Comparison of ENCODE assay signal across 8 cellular contexts in the genomic region with DNA sequence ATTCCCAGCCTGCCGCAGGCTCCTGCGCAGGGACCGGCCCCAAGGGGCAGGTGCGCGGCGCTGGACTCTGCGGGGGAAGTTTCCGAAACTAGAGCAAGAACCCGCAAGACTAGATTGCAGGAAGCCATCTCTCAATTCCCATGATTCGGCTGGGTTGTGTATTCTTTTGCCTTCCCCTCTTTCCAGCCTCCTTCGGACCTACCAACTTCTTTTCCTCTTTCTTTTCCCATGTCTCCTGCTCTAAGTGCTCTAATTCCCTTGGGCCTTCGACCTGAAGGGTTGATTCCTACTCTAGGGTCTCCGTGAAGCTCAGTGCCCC. TPM values are rescaled to one million over a fixed set of nuclear protein-coding genes. Genes with fewer than 3 reads are reported as not detected.
DNase-seq lines count a peak whose midpoint lies in the region; TF ChIP-seq lines count a peak whose summit lies in the region.

No MANE protein-coding gene starts in this region.

- in situ Hi-C loops in mammary epithelial cell (cut with MboI; ENCODE audit: low sequenced_read_pairs in 2 of 2), result no loop called here

- peak overlapping the region; percentile 68 for H3K4me3 Mint-ChIP-seq in activated naive CD4-positive, alpha-beta T cell treated with anti-CD3 and anti-CD28 coated beads for 36 hours
- H3K4me3 Mint-ChIP-seq in type B pancreatic cell, result peak overlapping the region; percentile 94

- H3K23ac ChIP-seq in mesendoderm (ENCODE audit: low read length), result no peak overlapping the region

- peak overlapping the region; percentile 48 to 56 (median 54) for H3K4me3 ChIP-seq in mammary epithelial cell (replicated peaks in 1 of 3; ENCODE audit: insufficient read depth in 1 of 3, low read depth in 2 of 3, low read length in 3 of 3)
- peak overlapping the region; percentile 39 for H3K4me3 ChIP-seq in mesendoderm (ENCODE audit: low read length)

- H3K27ac Mint-ChIP-seq in activated naive CD4-positive, alpha-beta T cell treated with anti-CD3 and anti-CD28 coated beads for 36 hours, result no peak overlapping the region
- H3K27ac Mint-ChIP-seq in type B pancreatic cell, result peak overlapping the region; percentile 63

- H3K4ac ChIP-seq in mesendoderm (ENCODE audit: low read depth, low read length), result no peak overlapping the region

- H3K56ac ChIP-seq in mesendoderm (ENCODE audit: low read length), result peak overlapping the region; percentile 78

- H3K27me3 ChIP-seq in mammary epithelial cell (ENCODE audit: insufficient read depth, low read length) (no peaks in the 10 kb centered on the region), mesendoderm (ENCODE audit: insufficient read depth, low read length, poor library complexity) (no peaks in the 10 kb centered on the region)

- no peaks in the 10 kb centered on the region for H4K20me1 ChIP-seq in mammary epithelial cell (ENCODE audit: insufficient read depth, low read length)

- H2BK120ac ChIP-seq in mesendoderm (ENCODE audit: low read depth, low read length), result no peak overlapping the region

- no peak overlapping the region for H4K5ac ChIP-seq in mesendoderm (ENCODE audit: low read length)

- WGBS in mammary epithelial cell (ENCODE audit: low coverage, missing lambda C conversion rate), result 14% methylated on average over 3 of the region's 13 CpGs
- no CpG with 5 or more reads among the region's 13 CpGs for WGBS in mesendoderm (ENCODE audit: extremely low coverage, insufficient coverage, low lambda C conversion rate)

- CTCF ChIA-PET in activated naive CD4-positive, alpha-beta T cell treated with anti-CD3 and anti-CD28 coated beads for 36 hours (lab: Charles Lee), result interaction anchor here (0.5 kb wide), 1 partner anchor 31 kb away, joined by 3 read pairs; no protein-coding TSS in a partner anchor
- CTCF ChIA-PET in mammary epithelial cell (lab: Charles Lee; ENCODE audit: low non-redundant PET), result no interaction called here

- H3K4me1 ChIP-seq in mammary epithelial cell (ENCODE audit: insufficient read depth, low read length) (peaks cover 4% of the 10 kb centered on the region), mesendoderm (ENCODE audit: control insufficient read depth, low read depth, low read length) (no peaks in the 10 kb centered on the region)

- DNase-seq in activated naive CD4-positive, alpha-beta T cell treated with anti-CD3 and anti-CD28 coated beads for 36 hours, result no peak
- no peak for DNase-seq in activated naive CD4-positive, alpha-beta T cell treated with anti-CD3 and anti-CD28 coated beads, Interleukin-2, amount 50 U/mL, for 16 hours
- DNase-seq in mammary epithelial cell (no peak), mesendoderm (no peak), type B pancreatic cell (ENCODE audit: extremely low spot score, unreplicated experiment) (no peak), hippocampal formation (lab: John Stamatoyannopoulos, UW) (no peak), A172 (ENCODE audit: low spot score) (no peak)
- DNase-seq in activated CD4-positive, alpha-beta T cell treated with anti-CD3 and anti-CD28 coated beads, Interleukin-2, amount 50 U/mL, for 4 hours, result no peak

- peaks cover 39% of the 10 kb centered on the region for H3K27me3 Mint-ChIP-seq in activated naive CD4-positive, alpha-beta T cell treated with anti-CD3 and anti-CD28 coated beads for 36 hours (ENCODE audit: low read depth)
- no peaks in the 10 kb centered on the region for H3K27me3 Mint-ChIP-seq in type B pancreatic cell

- H3K9me3 ChIP-seq in mammary epithelial cell (replicated peaks; ENCODE audit: insufficient read depth, low read length), result no peaks in the 10 kb centered on the region

- no peak overlapping the region for H4K8ac ChIP-seq in mesendoderm (ENCODE audit: low read depth, low read length)

- H3K9ac ChIP-seq in mammary epithelial cell (ENCODE audit: insufficient read depth, low read length) (peak overlapping the region; percentile 63), mesendoderm (ENCODE audit: low read length) (peak overlapping the region; percentile 62)

- peak overlapping the region; percentile 88 for H2AFZ ChIP-seq in mammary epithelial cell (ENCODE audit: low read depth, low read length)

- no peaks in the 10 kb centered on the region for H3K79me1 ChIP-seq in mesendoderm (ENCODE audit: low read length)

- H3K4me2 ChIP-seq in mammary epithelial cell (ENCODE audit: insufficient read depth, low read depth, low read length), result peak overlapping the region; percentile 69
- H3K4me2 ChIP-seq in mesendoderm (ENCODE audit: low read length), result peak overlapping the region; percentile 40

- H3K18ac ChIP-seq in mesendoderm (ENCODE audit: low read length), result peak overlapping the region; percentile 29

- H3K36me3 ChIP-seq in mammary epithelial cell (ENCODE audit: insufficient read depth, low read length) (no peaks in the 10 kb centered on the region), mesendoderm (ENCODE audit: control insufficient read depth, insufficient read depth, low read length) (no peaks in the 10 kb centered on the region)

- dilution Hi-C loops in mammary epithelial cell (cut with HindIII; ENCODE audit: low sequenced_read_pairs), result no loop called here

- no peak overlapping the region for H2AK5ac ChIP-seq in mesendoderm (ENCODE audit: low read length)

- peaks cover 5% of the 10 kb centered on the region for H3K4me1 Mint-ChIP-seq in activated naive CD4-positive, alpha-beta T cell treated with anti-CD3 and anti-CD28 coated beads for 36 hours (ENCODE audit: low read depth)
- peaks cover 8% of the 10 kb centered on the region for H3K4me1 Mint-ChIP-seq in type B pancreatic cell (ENCODE audit: unreplicated experiment)

- no peaks in the 10 kb centered on the region for H3K9me3 Mint-ChIP-seq in activated naive CD4-positive, alpha-beta T cell treated with anti-CD3 and anti-CD28 coated beads for 36 hours
- H3K9me3 Mint-ChIP-seq in type B pancreatic cell, result no peaks in the 10 kb centered on the region

- H2BK15ac ChIP-seq in mesendoderm (replicated peaks; ENCODE audit: low read depth), result no peak overlapping the region

- H3K27ac ChIP-seq in mammary epithelial cell (ENCODE audit: insufficient read depth, low read depth, low read length) (peak overlapping the region; percentile 47), mesendoderm (ENCODE audit: low read depth, low read length) (peak overlapping the region; percentile 76)

- no peaks in the 10 kb centered on the region for H3K36me3 Mint-ChIP-seq in activated naive CD4-positive, alpha-beta T cell treated with anti-CD3 and anti-CD28 coated beads for 36 hours (ENCODE audit: low read depth)
- H3K36me3 Mint-ChIP-seq in type B pancreatic cell, result peaks cover 4% of the 10 kb centered on the region

- intact Hi-C loops in activated naive CD4-positive, alpha-beta T cell treated with anti-CD3 and anti-CD28 coated beads for 36 hours (cut with micrococcal nuclease), result no loop called here
- intact Hi-C loops in mammary epithelial cell (cut with micrococcal nuclease), result no loop called here

- no TSS peak for BruUV-seq in mammary epithelial cell (replicated peaks; lab: Mats Ljungman, UMichigan)

- TF ChIP-seq CTCF in mammary epithelial cell (conservative IDR thresholded peaks at IDR 0.05 in 1 of 2, IDR thresholded peaks at IDR 0.05 in 1 of 2; ENCODE audit: extremely low read depth in 1 of 2, insufficient read depth in 1 of 2, low read depth in 1 of 2, low read length in 2 of 2) (no peak), type B pancreatic cell (conservative IDR thresholded peaks at IDR 0.05) (no peak)

- H3K79me2 ChIP-seq in mammary epithelial cell (ENCODE audit: insufficient read depth, low read length) (no peaks in the 10 kb centered on the region), mesendoderm (ENCODE audit: control insufficient read depth, insufficient read depth, low read length) (no peaks in the 10 kb centered on the region)

- no peak overlapping the region for H2BK5ac ChIP-seq in mesendoderm (ENCODE audit: low read length)

RNA-seq across cellular contexts. Expression of gene OPHN1, which starts 0.6 kb away (rescaled TPM):
- not detected for total RNA-seq in activated naive CD4-positive, alpha-beta T cell treated with anti-CD3 and anti-CD28 coated beads for 36 hours
- total RNA-seq in mammary epithelial cell (1 to 10 TPM; 5.3 to 7.3 TPM), type B pancreatic cell (ENCODE audit: low replicate concordance) (5.6 and 7.4 TPM in 2 replicates)
- polyA plus RNA-seq in mammary epithelial cell, result 3.3 TPM
- 13.7 TPM for polyA minus RNA-seq in mammary epithelial cell
- polyA plus RNA-seq in mesendoderm (2013, experiment 1 of 2), result 0.95 TPM
- 1.3 TPM for polyA plus RNA-seq in mesendoderm (2013, experiment 2 of 2)
- 2.7 and 4.0 TPM in 2 replicates for total RNA-seq in A172 (2014; rRNA removed; shearing (Covaris generic))
